19 cellular contexts compared by ENCODE assay signal in genomic region chr19:13979686-13980085, GRCh38. TPM values are rescaled to one million over a fixed set of nuclear protein-coding genes. Genes with fewer than 3 reads are reported as not detected.
DNase-seq lines count a peak whose midpoint lies in the region; ATAC-seq and TF ChIP-seq lines count a peak whose summit lies in the region.
"Had no signal": no experiment of that assay in that cellular context is flagged by ENCODE, and none has a peak within 500 bp of the region (broad histone marks: within the 10 kb centered on the region; RNA-seq: fewer than 3 reads in every experiment).

No MANE protein-coding gene starts in this region.

- H4K20me1 ChIP-seq in OCI-LY1 (ENCODE audit: insufficient read depth, low read length) (no peaks in the 10 kb centered on the region), smooth muscle cell (ENCODE audit: low read depth) (no peaks in the 10 kb centered on the region)

- ATAC-seq in esophagus mucosa (no peak), HG03196 (IDR thresholded peaks at IDR 0.05; ENCODE audit: unreplicated experiment) (no peak), HG03045 (IDR thresholded peaks at IDR 0.05; ENCODE audit: unreplicated experiment) (no peak)

- no peaks in the 10 kb centered on the region for H3K27me3 Mint-ChIP-seq in Caco-2 (ENCODE audit: insufficient read depth, unreplicated experiment)
- H3K27me3 Mint-ChIP-seq: brain had no signal

- H3K9me2 ChIP-seq in OCI-LY1 (ENCODE audit: low read depth, low read length): no peaks in the 10 kb centered on the region

- no peaks in the 10 kb centered on the region for H3K79me2 ChIP-seq in OCI-LY1 (ENCODE audit: insufficient read depth, low read length)
- H3K79me2 ChIP-seq in smooth muscle cell (ENCODE audit: low read depth): no peaks in the 10 kb centered on the region

- BruUV-seq in Caco-2 (replicated peaks; lab: Mats Ljungman, UMichigan): no TSS peak

- H3K9me3 Mint-ChIP-seq in Caco-2 (ENCODE audit: unreplicated experiment): no peaks in the 10 kb centered on the region
- H3K9me3 Mint-ChIP-seq: brain had no signal

- H3K4me3 Mint-ChIP-seq in Caco-2 (ENCODE audit: unreplicated experiment): peak overlapping the region; percentile 65
- H3K4me3 Mint-ChIP-seq: brain had no signal

- no peak overlapping the region for H3K9ac ChIP-seq in OCI-LY1 (ENCODE audit: low read length)
- H3K9ac ChIP-seq in iPS-20b (ENCODE audit: low read depth, low read length): peak overlapping the region; percentile 74; the same call in 1 of the 2 replicates
- no peak overlapping the region for H3K9ac ChIP-seq in smooth muscle cell (ENCODE audit: low read depth)

- H3K4me1 Mint-ChIP-seq in Caco-2 (ENCODE audit: low read depth, unreplicated experiment): peaks cover under 1% of the 10 kb centered on the region
- H3K4me1 Mint-ChIP-seq: brain had no signal

- 93% methylated on average over 12 of the region's 12 CpGs for WGBS in smooth muscle cell (ENCODE audit: low lambda C conversion rate)

- no peak overlapping the region for H3K27ac ChIP-seq in OCI-LY1 (ENCODE audit: low read depth, low read length, poor library complexity, severe bottlenecking)
- no peak overlapping the region for H3K27ac ChIP-seq in iPS-20b (ENCODE audit: low read length)
- no peak overlapping the region for H3K27ac ChIP-seq in smooth muscle cell (ENCODE audit: low read depth)

- H3K4me2 ChIP-seq in OCI-LY1 (ENCODE audit: low read length) (peak overlapping the region; percentile 51; the same call in 1 of the 2 replicates), smooth muscle cell (peak overlapping the region; percentile 86)

- POLR2A ChIA-PET in Caco-2 (lab: Charles Lee): interaction anchor here (0.6 kb wide), 1 partner anchor 91 kb away, joined by 3 read pairs; no protein-coding TSS in a partner anchor

- no peaks in the 10 kb centered on the region for H3K9me3 ChIP-seq in Caco-2
- H3K9me3 ChIP-seq in OCI-LY1 (ENCODE audit: low read length): no peaks in the 10 kb centered on the region
- no peaks in the 10 kb centered on the region for H3K9me3 ChIP-seq in iPS-20b (ENCODE audit: insufficient read depth, low read depth, low read length)
- no peaks in the 10 kb centered on the region for H3K9me3 ChIP-seq in smooth muscle cell (replicated peaks; ENCODE audit: low read depth)
- H3K9me3 ChIP-seq: esophagus squamous epithelium, MG63 had no signal

- H3K27me3 ChIP-seq in Caco-2 (replicated peaks; ENCODE audit: control insufficient read depth, insufficient read depth, low read length): no peaks in the 10 kb centered on the region
- H3K27me3 ChIP-seq in OCI-LY1 (ENCODE audit: insufficient read depth, low read length): peaks cover 23% of the 10 kb centered on the region; the same call in 1 of the 2 replicates
- H3K27me3 ChIP-seq in iPS-20b (ENCODE audit: insufficient read depth, low read length): no peaks in the 10 kb centered on the region
- H3K27me3 ChIP-seq in smooth muscle cell (ENCODE audit: low read depth): no peaks in the 10 kb centered on the region
- H3K27me3 ChIP-seq: esophagus squamous epithelium, MG63 had no signal

- H3K4me1 ChIP-seq in Caco-2 (peaks cover 11% of the 10 kb centered on the region), OCI-LY1 (ENCODE audit: insufficient read depth, low read length, severe bottlenecking) (peaks cover 19% of the 10 kb centered on the region), iPS-20b (ENCODE audit: insufficient read depth, low read length) (peaks cover 8% of the 10 kb centered on the region; the same call in 1 of the 2 replicates), smooth muscle cell (ENCODE audit: low read depth) (peaks cover 6% of the 10 kb centered on the region)

- H3K4me3 ChIP-seq in Caco-2 (ENCODE audit: low read depth, low read length) (peak overlapping the region; percentile 38), OCI-LY1 (ENCODE audit: low read depth, low read length, poor library complexity, severe bottlenecking) (no peak overlapping the region), iPS-20b (ENCODE audit: low read length) (peak overlapping the region; percentile 62; the same call in 1 of the 2 replicates), smooth muscle cell (no peak overlapping the region)
- H3K4me3 ChIP-seq: MG63 had no signal

- H3K36me3 ChIP-seq in Caco-2 (ENCODE audit: control insufficient read depth, insufficient read depth, low read length) (no peaks in the 10 kb centered on the region; the same call in none of the 2 replicates), OCI-LY1 (ENCODE audit: insufficient read depth, low read length) (peaks cover 3% of the 10 kb centered on the region; the same call in 1 of the 2 replicates), iPS-20b (ENCODE audit: insufficient read depth, low read depth, low read length) (0 out of 2 replicates have a peak, but pooled peaks cover 3% of the 10 kb centered on the region), smooth muscle cell (ENCODE audit: low read depth) (no peaks in the 10 kb centered on the region)
- H3K36me3 ChIP-seq: MG63 had no signal

- no peak overlapping the region for H3K27ac Mint-ChIP-seq in Caco-2 (ENCODE audit: unreplicated experiment)

- H2AFZ ChIP-seq in OCI-LY1 (ENCODE audit: low read length): no peak overlapping the region
- no peak overlapping the region for H2AFZ ChIP-seq in smooth muscle cell (ENCODE audit: low read depth)

- intact Hi-C loops in Caco-2 (cut with micrococcal nuclease; ENCODE audit: unreplicated experiment): loop anchor here (10.0 kb wide), 1 partner anchor 95 kb away; the partner anchor contains the start of gene MISP3

- TF ChIP-seq CTCF in Caco-2 (IDR thresholded peaks at IDR 0.05; ENCODE audit: insufficient read depth in 1 of 2, low read depth in 1 of 2, low read length in 1 of 2, severe bottlenecking in 1 of 2, unreplicated experiment in 1 of 2) (no peak), OCI-LY1 (IDR thresholded peaks at IDR 0.05; ENCODE audit: low read length) (no peak), smooth muscle cell (IDR thresholded peaks at IDR 0.05; ENCODE audit: borderline replicate concordance, insufficient read depth, poor library complexity, severe bottlenecking) (no peak)

- DNase-seq in Caco-2: no peak
- DNase-seq in smooth muscle cell (lab: John Stamatoyannopoulos, UW; ENCODE audit: unreplicated experiment): no peak
- DNase-seq: esophagus squamous epithelium, MG63, NCI-H2081, NCI-H748 treated with DMSO at 0.1 percent for 48 hours, RPMI8226 had no signal

- H3F3A ChIP-seq in OCI-LY1 (ENCODE audit: insufficient read depth, low read length): no peaks in the 10 kb centered on the region; the same call in 1 of the 2 replicates
- no peaks in the 10 kb centered on the region for H3F3A ChIP-seq in smooth muscle cell (ENCODE audit: low read depth)

- H3K36me3 Mint-ChIP-seq in Caco-2 (ENCODE audit: insufficient read depth, unreplicated experiment): peaks cover 17% of the 10 kb centered on the region

- CTCF ChIA-PET in Caco-2 (lab: Charles Lee): no interaction called here

RNA-seq across cellular contexts. Expression of gene RFX1, which starts 26.4 kb away (rescaled TPM):
- total RNA-seq in Caco-2 (2022) (11.5 and 13.4 TPM in 2 replicates), smooth muscle cell (0.45 and 2.2 TPM in 2 replicates), esophagus mucosa (8.3 TPM)
- 2.2 and 2.8 TPM in 2 replicates for polyA plus RNA-seq in smooth muscle cell

RNA-seq across cellular contexts. Expression of gene DCAF15, which starts 27.4 kb away (rescaled TPM):
- total RNA-seq in Caco-2 (2022): 41.1 and 43.0 TPM in 2 replicates
- 12.4 and 15.9 TPM in 2 replicates for total RNA-seq in smooth muscle cell
- polyA plus RNA-seq in smooth muscle cell: 27.0 and 30.9 TPM in 2 replicates
- total RNA-seq in esophagus mucosa: 18.2 TPM

RNA-seq across cellular contexts. Expression of gene PODNL1, which starts 41.5 kb away (rescaled TPM):
- total RNA-seq in Caco-2 (2022) (0.72 TPM in 1 of 2 replicates, not detected in the other), smooth muscle cell (5.2 and 8.9 TPM in 2 replicates), esophagus mucosa (8.5 TPM)
- polyA plus RNA-seq in smooth muscle cell: 34.3 and 53.9 TPM in 2 replicates
- total RNA-seq: dermis microvascular lymphatic vessel endothelial cell, kidney epithelial cell had no signal

RNA-seq across cellular contexts. Expression of gene RLN3, which starts 48.3 kb away (rescaled TPM):
- total RNA-seq in Caco-2 (2022) (not detected in 2 replicates), smooth muscle cell (not detected in 2 replicates), esophagus mucosa (not detected)
- not detected in 2 replicates for polyA plus RNA-seq in smooth muscle cell
- total RNA-seq: dermis microvascular lymphatic vessel endothelial cell; esophagus squamous epithelium; HT1080; kidney epithelial cell; renal cortical epithelial cell; subcutaneous adipose tissue; T-helper 1 cell treated with Interleukin-12 subunit alpha and Interleukin-12 subunit beta and Interleukin-4 antibody, amounts not matched to agents 30 ng/mL and 1 ng/mL, for 36 hours had no signal

RNA-seq across cellular contexts. Expression of gene IL27RA, which starts 51.9 kb away (rescaled TPM):
- total RNA-seq in Caco-2 (2022): 4.7 and 5.6 TPM in 2 replicates
- 1.4 and 3.1 TPM in 2 replicates for total RNA-seq in smooth muscle cell
- 3.8 and 7.1 TPM in 2 replicates for polyA plus RNA-seq in smooth muscle cell
- total RNA-seq in esophagus mucosa: 1.2 TPM

Comparison
In these comparisons a context has a peak if more than half of its experiments do, and no peak if none do; other contexts are left out.
1. H3K4me3 ChIP-seq: peak in Caco-2 (single experiment) and iPS-20b (single experiment); none in OCI-LY1 (single experiment) and smooth muscle cell (single experiment).